ENCODE assay signal across 33 cellular contexts in the genomic region with DNA sequence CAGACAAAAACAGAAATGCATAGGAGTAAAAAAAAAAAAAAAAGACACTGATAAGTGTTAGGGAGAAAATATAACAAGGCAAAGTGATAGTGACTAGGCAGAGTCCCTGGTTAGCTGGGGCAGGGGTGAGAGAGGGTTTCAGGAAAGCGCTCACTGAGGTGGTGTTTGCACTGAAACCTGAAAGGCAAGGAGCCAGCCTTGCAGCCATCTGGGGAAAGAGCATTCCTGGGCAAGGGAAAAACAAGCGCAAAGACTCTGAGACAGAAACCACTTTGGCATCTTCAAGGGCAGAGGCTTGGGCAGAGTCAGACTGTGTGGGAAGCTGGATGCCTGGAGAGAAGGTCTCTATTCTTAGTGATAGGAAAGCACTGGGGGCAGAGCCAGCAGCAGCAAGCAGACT. TPM values are rescaled to one million over a fixed set of nuclear protein-coding genes. Genes with fewer than 3 reads are reported as not detected.
DNase-seq lines count a peak whose midpoint lies in the region; ATAC-seq and TF ChIP-seq lines count a peak whose summit lies in the region.
"Had no signal": no experiment of that assay in that cellular context is flagged by ENCODE, and none has a peak within 500 bp of the region (broad histone marks: within the 10 kb centered on the region; RNA-seq: fewer than 3 reads in every experiment).

No MANE protein-coding gene starts in this region.

- H3K27me3 Mint-ChIP-seq in activated CD4-positive, alpha-beta T cell treated with anti-CD3 and anti-CD28 coated beads for 36 hours, result peaks cover 15% of the 10 kb centered on the region

- H2BK120ac ChIP-seq in mesenchymal stem cell (ENCODE audit: low read depth, low read length), result no peak overlapping the region

- POLR2A ChIA-PET in PC-9 (lab: Charles Lee; ENCODE audit: unreplicated experiment), result no interaction called here
- POLR2A ChIA-PET in activated CD4-positive, alpha-beta T cell treated with anti-CD3 and anti-CD28 coated beads for 36 hours (lab: Charles Lee), result no interaction called here

- in situ Hi-C loops in T47D (cut with HindIII; ENCODE audit: low pct_unique_long_range_greater_than_20kb, low sequenced_read_pairs), result no loop called here

- intact Hi-C loops in PC-9 (cut with micrococcal nuclease; ENCODE audit: unreplicated experiment), result loop anchor here (5.0 to 10.0 kb wide), 2 partner anchors 33 to 66 kb away; no protein-coding TSS in a partner anchor
- intact Hi-C loops in activated CD4-positive, alpha-beta T cell treated with anti-CD3 and anti-CD28 coated beads for 36 hours (cut with DNase I, micrococcal nuclease), result no loop called here

- no peak overlapping the region for H2BK5ac ChIP-seq in mesenchymal stem cell (ENCODE audit: low read depth, low read length, poor library complexity, severe bottlenecking)

- no peak overlapping the region for H4K91ac ChIP-seq in mesenchymal stem cell (ENCODE audit: low read length)

- no peaks in the 10 kb centered on the region for H3K36me3 Mint-ChIP-seq in activated CD4-positive, alpha-beta T cell treated with anti-CD3 and anti-CD28 coated beads for 36 hours (ENCODE audit: low read depth)
- H3K36me3 Mint-ChIP-seq: activated naive CD4-positive, alpha-beta T cell treated with anti-CD3 and anti-CD28 coated beads, Interleukin-2, amount 50 U/mL, for 72 hours had no signal

- H3K9ac ChIP-seq in mesenchymal stem cell (ENCODE audit: low read length) (peak overlapping the region; percentile 39), stomach smooth muscle (ENCODE audit: low read length in 2 of 2) (no peak overlapping the region)
- H3K9ac ChIP-seq: neural progenitor cell had no signal

- BruUV-seq in PC-9 (replicated peaks; lab: Mats Ljungman, UMichigan), result no TSS peak

- CTCF ChIA-PET in PC-9 (lab: Charles Lee), result interaction anchor here (0.5 kb wide), 1 partner anchor 307 kb away, joined by 3 read pairs; no protein-coding TSS in a partner anchor
- CTCF ChIA-PET in activated CD4-positive, alpha-beta T cell treated with anti-CD3 and anti-CD28 coated beads for 36 hours (lab: Charles Lee), result interaction anchor here (1.1 kb wide), 1 partner anchor 81 kb away, joined by 7 read pairs; no protein-coding TSS in a partner anchor

- H3K4me3 ChIP-seq in PC-9 (no peak overlapping the region), mesenchymal stem cell (ENCODE audit: insufficient read depth in 1 of 2, low read depth in 1 of 2, low read length in 2 of 2) (no peak overlapping the region), stomach smooth muscle (ENCODE audit: low read length in 2 of 2) (peak overlapping the region; percentile 3 to 28)
- H3K4me3 ChIP-seq: dorsolateral prefrontal cortex, neural progenitor cell, Peyer's patch, suprapubic skin, upper lobe of right lung had no signal

- no peak overlapping the region for H2BK15ac ChIP-seq in mesenchymal stem cell (ENCODE audit: low read depth, poor library complexity, severe bottlenecking)

- H3K27me3 ChIP-seq in PC-9 (ENCODE audit: insufficient read depth, low read depth), result no peaks in the 10 kb centered on the region
- no peaks in the 10 kb centered on the region for H3K27me3 ChIP-seq in mesenchymal stem cell (ENCODE audit: control insufficient read depth in 1 of 2, insufficient read depth in 1 of 2, low read length in 2 of 2)
- H3K27me3 ChIP-seq in stomach smooth muscle (ENCODE audit: control insufficient read depth in 1 of 2, insufficient read depth in 2 of 2, low read length in 2 of 2), result no peaks in the 10 kb centered on the region
- H3K27me3 ChIP-seq: neural progenitor cell, Peyer's patch, upper lobe of right lung had no signal

- no peak overlapping the region for H3K27ac Mint-ChIP-seq in activated CD4-positive, alpha-beta T cell treated with anti-CD3 and anti-CD28 coated beads for 36 hours
- H3K27ac Mint-ChIP-seq: activated CD4-positive, alpha-beta T cell treated with anti-CD3 and anti-CD28 coated beads, Interleukin-2, amount 10 ng/mL, durations not matched to agents 24 days and 14 days; activated naive CD4-positive, alpha-beta T cell treated with anti-CD3 and anti-CD28 coated beads, Interleukin-2, amount 50 U/mL, for 72 hours; immature natural killer cell; stimulated activated naive B cell treated with anti-CD40 and anti-IgM and Interleukin-4, amounts not matched to agents 10 μg/mL and 1 μg/mL and 100 μg/mL, for 72 hours had no signal

- H3K79me2 ChIP-seq in PC-9 (ENCODE audit: low read depth), result peaks cover 27% of the 10 kb centered on the region

- H3K9me3 Mint-ChIP-seq in activated CD4-positive, alpha-beta T cell treated with anti-CD3 and anti-CD28 coated beads for 36 hours (ENCODE audit: low read depth), result no peaks in the 10 kb centered on the region
- H3K9me3 Mint-ChIP-seq: activated naive CD4-positive, alpha-beta T cell treated with anti-CD3 and anti-CD28 coated beads, Interleukin-2, amount 50 U/mL, for 72 hours; central memory CD8-positive, alpha-beta T cell; immature natural killer cell had no signal

- H3K36me3 ChIP-seq in PC-9 (ENCODE audit: low read depth) (no peaks in the 10 kb centered on the region), mesenchymal stem cell (ENCODE audit: control insufficient read depth in 1 of 2, insufficient read depth in 2 of 2, low read depth in 1 of 2, low read length in 2 of 2) (peaks cover 0 to 83% of the 10 kb centered on the region in 2 experiments), stomach smooth muscle (ENCODE audit: control insufficient read depth in 2 of 2, insufficient read depth in 2 of 2, low read length in 2 of 2) (peaks cover 2 to 6% of the 10 kb centered on the region in 2 donors)
- H3K36me3 ChIP-seq: neural progenitor cell, Peyer's patch, suprapubic skin, upper lobe of right lung, WERI-Rb-1 had no signal

- H3K4me2 ChIP-seq in PC-9 (peak overlapping the region; percentile 29), mesenchymal stem cell (ENCODE audit: low read length, poor library complexity, severe bottlenecking) (no peak overlapping the region)
- H3K4me2 ChIP-seq: neural progenitor cell had no signal

- 96% methylated on average over 2 of the region's 2 CpGs for WGBS in mesenchymal stem cell

- H3K9me3 ChIP-seq in PC-9 (ENCODE audit: insufficient read depth, low read depth) (0 out of 2 replicates have a peak, but pooled peaks cover 4% of the 10 kb centered on the region), mesenchymal stem cell (ENCODE audit: control insufficient read depth, low read length) (no peaks in the 10 kb centered on the region), stomach smooth muscle (ENCODE audit: control insufficient read depth in 2 of 2, low read length in 2 of 2) (no peaks in the 10 kb centered on the region)
- H3K9me3 ChIP-seq: Caco-2, Peyer's patch, suprapubic skin, upper lobe of right lung had no signal

- peaks cover 71% of the 10 kb centered on the region for H3K4me1 ChIP-seq in PC-9 (replicated peaks; ENCODE audit: insufficient read depth)
- peaks cover 17% of the 10 kb centered on the region for H3K4me1 ChIP-seq in mesenchymal stem cell (ENCODE audit: control insufficient read depth, insufficient read depth, low read depth, low read length)
- H3K4me1 ChIP-seq in stomach smooth muscle (ENCODE audit: control insufficient read depth, insufficient read depth, low read length), result peaks cover 56% of the 10 kb centered on the region
- H3K4me1 ChIP-seq: Peyer's patch, suprapubic skin had no signal

- H3K9me2 ChIP-seq in PC-9 (ENCODE audit: insufficient read depth), result no peaks in the 10 kb centered on the region

- H2AFZ ChIP-seq in PC-9 (no peak overlapping the region), mesenchymal stem cell (ENCODE audit: low read depth, low read length) (no peak overlapping the region)
- H2AFZ ChIP-seq: neural progenitor cell had no signal

- no peak overlapping the region for H3K4me3 Mint-ChIP-seq in activated CD4-positive, alpha-beta T cell treated with anti-CD3 and anti-CD28 coated beads for 36 hours
- H3K4me3 Mint-ChIP-seq: activated CD4-positive, alpha-beta T cell treated with anti-CD3 and anti-CD28 coated beads, Interleukin-2, amount 10 ng/mL, durations not matched to agents 24 days and 14 days; central memory CD8-positive, alpha-beta T cell; immature natural killer cell; neural progenitor cell; stimulated activated naive B cell treated with anti-CD40 and anti-IgM and Interleukin-4, amounts not matched to agents 10 μg/mL and 1 μg/mL and 100 μg/mL, for 72 hours had no signal

- H3K4ac ChIP-seq in mesenchymal stem cell (ENCODE audit: low read depth in 1 of 2, low read length in 2 of 2), result no peak overlapping the region

- no peak for ATAC-seq in activated CD4-positive, alpha-beta T cell treated with anti-CD3 and anti-CD28 coated beads for 36 hours
- ATAC-seq in HG03139 (IDR thresholded peaks at IDR 0.05; ENCODE audit: unreplicated experiment), result no peak
- ATAC-seq: activated naive CD4-positive, alpha-beta T cell treated with anti-CD3 and anti-CD28 coated beads, Interleukin-2, amount 50 U/mL, for 72 hours; HCT116; left colon; sciatic nerve; stimulated activated naive B cell treated with anti-CD40 and anti-IgM and Interleukin-4, amounts not matched to agents 10 μg/mL and 1 μg/mL and 100 μg/mL, for 72 hours had no signal

- H3K79me1 ChIP-seq in mesenchymal stem cell (replicated peaks; ENCODE audit: low read length, poor library complexity, severe bottlenecking), result peaks cover 21% of the 10 kb centered on the region

- peaks cover 4% of the 10 kb centered on the region for H3K4me1 Mint-ChIP-seq in activated CD4-positive, alpha-beta T cell treated with anti-CD3 and anti-CD28 coated beads for 36 hours
- H3K4me1 Mint-ChIP-seq: activated CD4-positive, alpha-beta T cell treated with anti-CD3 and anti-CD28 coated beads, Interleukin-2, amount 10 ng/mL, durations not matched to agents 24 days and 14 days; central memory CD8-positive, alpha-beta T cell; immature natural killer cell; stimulated activated naive B cell treated with anti-CD40 and anti-IgM and Interleukin-4, amounts not matched to agents 10 μg/mL and 1 μg/mL and 100 μg/mL, for 72 hours had no signal

- no peak overlapping the region for H2AK5ac ChIP-seq in mesenchymal stem cell (ENCODE audit: low read length, severe bottlenecking)

- no peak overlapping the region for H3K23ac ChIP-seq in mesenchymal stem cell (ENCODE audit: low read length in 2 of 2)

- TF ChIP-seq CTCF in PC-9 (conservative IDR thresholded peaks at IDR 0.05), result no peak

- H3K18ac ChIP-seq in mesenchymal stem cell (ENCODE audit: low read depth in 1 of 2, low read length in 2 of 2), result no peak overlapping the region

- H2BK12ac ChIP-seq in mesenchymal stem cell (ENCODE audit: low read length in 2 of 2), result peak overlapping the region in 1 of 2 experiments; percentile 56

- H4K20me1 ChIP-seq in PC-9 (ENCODE audit: insufficient read depth), result no peaks in the 10 kb centered on the region

- H3F3A ChIP-seq in PC-9 (ENCODE audit: insufficient read depth, low read depth), result peaks cover 34% of the 10 kb centered on the region

- DNase-seq in PC-9 (peak in 1 of 2 experiments; percentile 76), T47D (ENCODE audit: low read depth in 1 of 2, low spot score in 1 of 2) (peak; percentile 70 to 90), mesenchymal stem cell (no peak), foreskin melanocyte (no peak)
- no peak for DNase-seq in activated CD4-positive, alpha-beta T cell treated with anti-CD3 and anti-CD28 coated beads for 36 hours
- no peak for DNase-seq in stimulated activated CD4-positive, alpha-beta T cell treated with anti-CD3 and anti-CD28 coated beads, Interleukin-2, amount 100 ng/mL, for 48 hours
- DNase-seq: activated CD4-positive, alpha-beta T cell treated with anti-CD3 and anti-CD28 coated beads, Interleukin-2, amount 10 ng/mL, durations not matched to agents 24 days and 14 days; activated effector memory CD4-positive, alpha-beta T cell treated with Interleukin-2 at 50 U/mL for 16 hours; activated T-cell treated with anti-CD3 and anti-CD28 coated beads, Interleukin-2, amount 50 U/mL, for 1 hour; Caco-2; DMS53; dorsolateral prefrontal cortex; immature natural killer cell; left colon; NCI-H1436 treated with DMSO at 0.1 percent for 48 hours; NCI-H2081 treated with DMSO at 0.1 percent for 48 hours; NCI-H345; NCI-H69; Peyer's patch; SIG-M5; stimulated activated naive B cell treated with anti-CD40 and anti-IgM and Interleukin-4, amounts not matched to agents 10 μg/mL and 1 μg/mL and 100 μg/mL, for 72 hours; T1000; upper lobe of right lung; WERI-Rb-1 had no signal

- H3K14ac ChIP-seq in mesenchymal stem cell (ENCODE audit: low read length in 2 of 2), result peak overlapping the region in 1 of 2 experiments; percentile 57

- peak overlapping the region; percentile 61 for H4K8ac ChIP-seq in mesenchymal stem cell (ENCODE audit: low read length)

- peak overlapping the region; percentile 87 for H3K27ac ChIP-seq in PC-9
- no peak overlapping the region for H3K27ac ChIP-seq in mesenchymal stem cell (ENCODE audit: low read length, poor library complexity, severe bottlenecking)
- H3K27ac ChIP-seq in stomach smooth muscle (ENCODE audit: low read length), result peak overlapping the region; percentile 60
- H3K27ac ChIP-seq: C4-2B, neural progenitor cell, suprapubic skin, upper lobe of right lung, WERI-Rb-1 had no signal

RNA-seq across cellular contexts. Expression of gene CLMP, which starts 14.5 kb away (rescaled TPM):
- 5.4 and 6.1 TPM in 2 replicates for total RNA-seq in PC-9 (2021)
- polyA plus RNA-seq in mesenchymal stem cell (2013, experiment 1 of 2), result 46.5 TPM
- polyA plus RNA-seq in mesenchymal stem cell (2013, experiment 2 of 2), result 48.1 TPM
- under 1 TPM; 0.05 to 0.09 TPM for total RNA-seq in activated CD4-positive, alpha-beta T cell treated with anti-CD3 and anti-CD28 coated beads for 36 hours

Comparison
In these comparisons a context has a peak if more than half of its experiments do, and no peak if none do; other contexts are left out.
1. DNase-seq: peak in T47D (2 of 2); none in mesenchymal stem cell (single experiment), activated CD4-positive, alpha-beta T cell treated with anti-CD3 and anti-CD28 coated beads for 36 hours (single experiment), foreskin melanocyte (single experiment) and stimulated activated CD4-positive, alpha-beta T cell treated with anti-CD3 and anti-CD28 coated beads, Interleukin-2, amount 100 ng/mL, for 48 hours (0 of 2).
2. H3K4me3 ChIP-seq: peak in stomach smooth muscle (2 of 2); none in PC-9 (single experiment) and mesenchymal stem cell (0 of 2).